ENCODE assay signal across 22 cellular contexts in the genomic region with DNA sequence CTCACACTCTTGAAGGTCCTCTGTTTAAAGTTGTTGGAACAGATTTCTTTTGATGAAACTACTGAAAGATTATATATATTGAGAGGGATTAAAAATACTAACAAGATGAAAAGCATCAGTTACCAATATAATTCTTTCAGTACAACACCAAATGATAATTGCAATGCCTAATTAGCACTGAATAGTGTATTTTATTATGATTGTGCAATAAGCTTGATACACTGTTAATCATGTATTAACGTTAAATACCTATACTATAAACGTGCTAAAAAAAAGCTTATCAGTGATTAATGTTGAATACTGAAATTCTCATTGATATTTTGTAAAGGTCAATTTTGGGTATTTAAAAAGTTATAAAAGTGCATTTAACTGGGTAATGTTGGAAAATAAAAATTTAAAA.
DNase-seq lines count a peak whose midpoint lies in the region; ATAC-seq, FAIRE-seq and TF ChIP-seq lines count a peak whose summit lies in the region.
"Had no signal": no experiment of that assay in that cellular context is flagged by ENCODE, and none has a peak within 500 bp of the region (broad histone marks: within the 10 kb centered on the region; RNA-seq: fewer than 3 reads in every experiment).

No MANE protein-coding gene starts in this region.

- H3K27ac ChIP-seq in HepG2 (ENCODE audit: extremely low read length, insufficient read depth, low read length) = no peak overlapping the region
- no peak overlapping the region for H3K27ac ChIP-seq in right lobe of liver
- no peak overlapping the region for H3K27ac ChIP-seq in IMR-90 (ENCODE audit: insufficient read depth, low read length)
- no peak overlapping the region for H3K27ac ChIP-seq in H1 (ENCODE audit: low read depth, low read length)
- H3K27ac ChIP-seq: BLaER1 had no signal

- no peak overlapping the region for H2AFZ ChIP-seq in HepG2 (ENCODE audit: low read length)
- H2AFZ ChIP-seq in IMR-90 (replicated peaks; ENCODE audit: low read length, poor library complexity) = no peak overlapping the region
- H2AFZ ChIP-seq in H1 (ENCODE audit: low read length) = no peak overlapping the region

- H3K18ac ChIP-seq in IMR-90 (ENCODE audit: low read depth, low read length) = no peak overlapping the region
- no peak overlapping the region for H3K18ac ChIP-seq in H1 (ENCODE audit: extremely low read depth, low read length)

- no peaks in the 10 kb centered on the region for H3K9me3 ChIP-seq in HepG2 (ENCODE audit: low read length)
- H3K9me3 ChIP-seq in right lobe of liver = no peaks in the 10 kb centered on the region
- H3K9me3 ChIP-seq in IMR-90 (ENCODE audit: control insufficient read depth, insufficient read depth, low read length) = no peaks in the 10 kb centered on the region
- H3K9me3 ChIP-seq in H1 (ENCODE audit: insufficient read depth in 2 of 2, low read depth in 1 of 2, low read length in 1 of 2) = no peaks in the 10 kb centered on the region
- H3K9me3 ChIP-seq: BLaER1 had no signal

- H3K4ac ChIP-seq in IMR-90 (ENCODE audit: low read depth, low read length) (no peak overlapping the region), H1 (replicated peaks; ENCODE audit: insufficient read length, low read depth, low read length) (no peak overlapping the region)

- H3K23me2 ChIP-seq in H1 (ENCODE audit: low read depth, low read length) = no peaks in the 10 kb centered on the region

- no peak overlapping the region for H3K56ac ChIP-seq in IMR-90 (ENCODE audit: extremely low read depth, insufficient read depth, low read length)
- H3K56ac ChIP-seq in H1 (replicated peaks; ENCODE audit: insufficient read length, low read depth, low read length) = no peak overlapping the region

- no peak for DNase-seq in HepG2 (ENCODE audit: low spot score)
- DNase-seq in right lobe of liver = no peak
- DNase-seq in IMR-90 = no peak
- DNase-seq in H1 (ENCODE audit: low read depth in 1 of 2, low spot score in 2 of 2) = no peak
- no peak for DNase-seq in effector CD4-positive, alpha-beta T cell
- DNase-seq in COLO668 (lab: John Stamatoyannopoulos, UW; ENCODE audit: unreplicated experiment) = no peak
- DNase-seq: 8988T; Calu3; CD4-positive, alpha-beta memory T cell; DMS 273 treated with DMSO at 0.1 percent for 48 hours; DMS53; DND-41; EL; HCEC 1CT; Karpas-422; KBM-7 had no signal

- H2BK12ac ChIP-seq in H1 (ENCODE audit: low read depth, low read length) = no peak overlapping the region

- H4K5ac ChIP-seq in IMR-90 (ENCODE audit: low read depth, low read length) (no peak overlapping the region), H1 (ENCODE audit: insufficient read length, low read depth, low read length) (peak overlapping the region; percentile 98)

- H3K14ac ChIP-seq in IMR-90 (replicated peaks; ENCODE audit: low read depth, low read length) (no peak overlapping the region), H1 (ENCODE audit: insufficient read length) (no peak overlapping the region)

- in situ Hi-C loops in HepG2 (cut with HindIII; ENCODE audit: extremely low pct_ligation_motif_present, low pct_unique_long_range_greater_than_20kb) = no loop called here
- in situ Hi-C loops in IMR-90 (cut with MboI; ENCODE audit: low sequenced_read_pairs) = no loop called here

- no peak overlapping the region for H3K4me2 ChIP-seq in HepG2 (ENCODE audit: low read depth, low read length)
- no peak overlapping the region for H3K4me2 ChIP-seq in IMR-90 (ENCODE audit: low read depth, low read length)
- H3K4me2 ChIP-seq in H1 (ENCODE audit: insufficient read depth in 1 of 2, low read depth in 2 of 2, low read length in 2 of 2) = no peak overlapping the region
- H3K4me2 ChIP-seq: BLaER1 had no signal

- H3K79me1 ChIP-seq in IMR-90 (ENCODE audit: low read depth in 1 of 2, low read length in 2 of 2) (no peaks in the 10 kb centered on the region; a peak in 1 of 4 replicates), H1 (ENCODE audit: low read depth, low read length) (no peaks in the 10 kb centered on the region)

- H4K20me1 ChIP-seq in HepG2 (ENCODE audit: insufficient read depth, low read length) (no peaks in the 10 kb centered on the region), IMR-90 (ENCODE audit: insufficient read depth, low read length) (no peaks in the 10 kb centered on the region), H1 (replicated peaks in 1 of 2; ENCODE audit: control insufficient read depth in 1 of 2, insufficient read depth in 2 of 2, low read length in 2 of 2) (no peaks in the 10 kb centered on the region)
- H4K20me1 ChIP-seq: BLaER1 had no signal

- no peak for TF ChIP-seq RAD21 in HepG2 (CRISPR knock-in tag; IDR thresholded peaks at IDR 0.05)
- no peak for TF ChIP-seq RAD21 in IMR-90 (IDR thresholded peaks at IDR 0.05; ENCODE audit: low read length)
- TF ChIP-seq RAD21 in H1 (IDR thresholded peaks at IDR 0.05 in 1 of 2, conservative IDR thresholded peaks at IDR 0.05 in 1 of 2; ENCODE audit: low read depth in 2 of 2, low read length in 2 of 2) = no peak

- BruUV-seq in HepG2 (replicated peaks; lab: Mats Ljungman, UMichigan) (no TSS peak), IMR-90 (replicated peaks; lab: Mats Ljungman, UMichigan) (no TSS peak)

- no peak for TF ChIP-seq EP300 in HepG2 (IDR thresholded peaks at IDR 0.05; ENCODE audit: low read depth in 2 of 2, low read length in 2 of 2)
- TF ChIP-seq EP300 in HepG2 (CRISPR knock-in tag; IDR thresholded peaks at IDR 0.05; ENCODE audit: borderline replicate concordance) = no peak
- no peak for TF ChIP-seq EP300 in H1 (IDR thresholded peaks at IDR 0.05; ENCODE audit: borderline replicate concordance in 1 of 2, low read depth in 2 of 2, low read length in 2 of 2)

- H3K9me1 ChIP-seq in IMR-90 (ENCODE audit: insufficient read depth, low read length) = no peaks in the 10 kb centered on the region

- no peaks in the 10 kb centered on the region for H3K36me3 ChIP-seq in HepG2 (replicated peaks in 1 of 2; ENCODE audit: control insufficient read depth in 1 of 2, insufficient read depth in 2 of 2, low read length in 2 of 2)
- H3K36me3 ChIP-seq in right lobe of liver = no peaks in the 10 kb centered on the region
- no peaks in the 10 kb centered on the region for H3K36me3 ChIP-seq in IMR-90 (ENCODE audit: control insufficient read depth, insufficient read depth, low read length)
- H3K36me3 ChIP-seq in H1 (ENCODE audit: control insufficient read depth in 2 of 4, insufficient read depth in 4 of 4, low read length in 3 of 4) = no peaks in the 10 kb centered on the region
- H3K36me3 ChIP-seq: BLaER1 had no signal

- H2BK15ac ChIP-seq in IMR-90 (ENCODE audit: low read depth, low read length) = no peak overlapping the region
- H2BK15ac ChIP-seq in H1 (ENCODE audit: low read length) = no peak overlapping the region

- POLR2A ChIA-PET in HepG2 (lab: Yijun Ruan, JAX) (no interaction called here), IMR-90 (lab: Charles Lee; ENCODE audit: unreplicated experiment) (no interaction called here), H1 (lab: Charles Lee; ENCODE audit: partially characterized antibody) (no interaction called here)

- H2BK120ac ChIP-seq in IMR-90 (ENCODE audit: low read depth, low read length) = no peak overlapping the region
- H2BK120ac ChIP-seq in H1 (replicated peaks; ENCODE audit: low read depth, low read length) = no peak overlapping the region

- intact Hi-C loops in HepG2 (cut with micrococcal nuclease; ENCODE audit: unreplicated experiment) (loop anchor here (10.0 kb wide), 1 partner anchor 406 kb away; no protein-coding TSS in a partner anchor), right lobe of liver (cut with DNase I) (no loop called here), IMR-90 (cut with micrococcal nuclease) (loop anchor here (10.0 kb wide), 1 partner anchor 174 kb away; no protein-coding TSS in a partner anchor)

- TF ChIP-seq POLR2A in HepG2 (IDR thresholded peaks at IDR 0.05; ENCODE audit: insufficient read depth in 1 of 2, low read depth in 2 of 2, low read length in 2 of 2) = no peak
- no peak for TF ChIP-seq POLR2A in right lobe of liver (IDR thresholded peaks at IDR 0.05)
- no peak for TF ChIP-seq POLR2A in IMR-90 (IDR thresholded peaks at IDR 0.05; ENCODE audit: low read depth, low read length)
- TF ChIP-seq POLR2A in H1 (IDR thresholded peaks at IDR 0.05; ENCODE audit: control extremely low read depth in 1 of 2, low read depth in 2 of 2, low read length in 2 of 2) = no peak

- WGBS in HepG2 (ENCODE audit: low lambda C conversion rate) = 99% methylated on average over 2 of the region's 2 CpGs
- 26% methylated on average over 2 of the region's 2 CpGs for WGBS in right lobe of liver (ENCODE audit: insufficient coverage, low coverage, low lambda C conversion rate, missing lambda C conversion rate)
- WGBS in IMR-90 (ENCODE audit: extremely low coverage in 2 of 2, insufficient read length in 1 of 2), 2 experiments = no CpG with 5 or more reads among the region's 2 CpGs
- WGBS in H1 (ENCODE audit: extremely low coverage in 1 of 2, insufficient coverage in 1 of 2, insufficient read length in 1 of 2, insufficient replicate concordance in 2 of 2, low coverage in 1 of 2, low lambda C conversion rate in 2 of 2, missing lambda C conversion rate in 1 of 2), 2 experiments = 82% methylated on average over 2 of the region's 2 CpGs; no CpG with 5 or more reads in 1 of the 2 experiments

- H2AK9ac ChIP-seq in IMR-90 (replicated peaks; ENCODE audit: low read depth, low read length, poor library complexity) = no peak overlapping the region

- H3K27me3 ChIP-seq in HepG2 (ENCODE audit: control insufficient read depth in 1 of 2, insufficient read depth in 2 of 2, low read length in 2 of 2) = no peaks in the 10 kb centered on the region
- no peaks in the 10 kb centered on the region for H3K27me3 ChIP-seq in right lobe of liver
- no peaks in the 10 kb centered on the region for H3K27me3 ChIP-seq in IMR-90 (ENCODE audit: control insufficient read depth, insufficient read depth, low read length)
- H3K27me3 ChIP-seq in H1 (replicated peaks in 1 of 4; ENCODE audit: control insufficient read depth in 3 of 4, extremely low read depth in 1 of 4, insufficient read depth in 3 of 4, low read length in 3 of 4) = no peaks in the 10 kb centered on the region
- H3K27me3 ChIP-seq: BLaER1 had no signal

- H4K8ac ChIP-seq in IMR-90 (ENCODE audit: low read depth in 2 of 2, low read length in 2 of 2) (no peak overlapping the region), H1 (ENCODE audit: extremely low read depth, insufficient read depth, low read length) (no peak overlapping the region)

- no peak for FAIRE-seq in HepG2 (lab: Jason Lieb, UNC)
- FAIRE-seq in H1 (lab: Jason Lieb, UNC) = no peak
- FAIRE-seq: GM12891, GM18507, HTR-8/SVneo had no signal

- H4K91ac ChIP-seq in IMR-90 (ENCODE audit: insufficient read depth, low read depth, low read length) = no peak overlapping the region
- H4K91ac ChIP-seq in H1 (replicated peaks; ENCODE audit: insufficient read length, low read length) = no peak overlapping the region

- H2BK5ac ChIP-seq in IMR-90 (ENCODE audit: low read depth, low read length, poor library complexity, severe bottlenecking) = no peak overlapping the region
- no peak overlapping the region for H2BK5ac ChIP-seq in H1 (ENCODE audit: low read depth, low read length)

- H3K4me3 ChIP-seq in HepG2 (replicated peaks in 1 of 3; ENCODE audit: insufficient read depth in 1 of 3, low read depth in 2 of 3, low read length in 3 of 3) = no peak overlapping the region
- H3K4me3 ChIP-seq in right lobe of liver = no peak overlapping the region
- no peak overlapping the region for H3K4me3 ChIP-seq in IMR-90 (ENCODE audit: insufficient read depth, low read depth, low read length)
- no peak overlapping the region for H3K4me3 ChIP-seq in H1 (ENCODE audit: extremely low read depth in 1 of 4, insufficient read depth in 2 of 4, low read depth in 3 of 4, low read length in 4 of 4)
- H3K4me3 ChIP-seq: BLaER1 had no signal

- H3K4me1 ChIP-seq in HepG2 (ENCODE audit: insufficient read depth, low read length) (peaks cover 45% of the 10 kb centered on the region), right lobe of liver (peaks cover 0 to 41% (median 12%) of the 10 kb centered on the region in 4 donors), IMR-90 (ENCODE audit: control insufficient read depth, insufficient read depth, low read length) (peaks cover 2% of the 10 kb centered on the region; the same call in 1 of the 2 replicates), H1 (replicated peaks in 1 of 4; ENCODE audit: control insufficient read depth in 3 of 4, insufficient read depth in 4 of 4, low read length in 3 of 4) (peaks cover 0 to 14% (median 4%) of the 10 kb centered on the region in 4 experiments; a peak in 3 of 7 replicates)
- H3K4me1 ChIP-seq: BLaER1 had no signal

- TF ChIP-seq CTCF in HepG2 (CRISPR knock-in tag; IDR thresholded peaks at IDR 0.05) (no peak), right lobe of liver (IDR thresholded peaks at IDR 0.05) (no peak), IMR-90 (conservative IDR thresholded peaks at IDR 0.05; ENCODE audit: low read depth, low read length) (no peak), H1 (IDR thresholded peaks at IDR 0.05; ENCODE audit: control extremely low read depth in 1 of 3, insufficient read depth in 1 of 3, low read depth in 1 of 3, low read length in 3 of 3) (no peak)

- H3K23ac ChIP-seq in IMR-90 (ENCODE audit: low read depth, low read length) (no peak overlapping the region), H1 (ENCODE audit: insufficient read length) (no peak overlapping the region)

- dilution Hi-C loops in IMR-90 (cut with HindIII; ENCODE audit: low sequenced_read_pairs, unreplicated experiment) = no loop called here

- H3K9ac ChIP-seq in HepG2 (ENCODE audit: insufficient read depth, low read depth, low read length) (no peak overlapping the region), IMR-90 (ENCODE audit: low read depth, low read length) (no peak overlapping the region), H1 (replicated peaks in 1 of 4; ENCODE audit: extremely low read depth in 1 of 4, low read depth in 3 of 4, low read length in 3 of 4) (no peak overlapping the region)
- H3K9ac ChIP-seq: BLaER1 had no signal

- no peaks in the 10 kb centered on the region for H3K79me2 ChIP-seq in HepG2 (ENCODE audit: insufficient read depth, low read length)
- no peaks in the 10 kb centered on the region for H3K79me2 ChIP-seq in H1 (ENCODE audit: control insufficient read depth in 1 of 2, insufficient read depth in 2 of 2, low read length in 2 of 2)

- CTCF ChIA-PET in HepG2 (lab: Yijun Ruan, JAX; ENCODE audit: low intra/inter-chr PET ratio, low total read pairs) (no interaction called here), IMR-90 (lab: Yijun Ruan, JAX) (no interaction called here), H1 (lab: Charles Lee; ENCODE audit: partially characterized antibody) (no interaction called here)

- H2AK5ac ChIP-seq in IMR-90 (ENCODE audit: low read depth, low read length) = no peak overlapping the region
- H2AK5ac ChIP-seq in H1 (ENCODE audit: low read depth, low read length) = no peak overlapping the region

- H2BK20ac ChIP-seq in IMR-90 (ENCODE audit: low read depth, low read length) (no peak overlapping the region), H1 (ENCODE audit: low read length) (no peak overlapping the region)

- ATAC-seq in HepG2 = no peak
- no peak for ATAC-seq in right lobe of liver
- ATAC-seq in IMR-90 (ENCODE audit: low read depth) = no peak
- no peak for ATAC-seq in GM21515 (IDR thresholded peaks at IDR 0.05; ENCODE audit: unreplicated experiment)
- ATAC-seq in HG02840 (IDR thresholded peaks at IDR 0.05; ENCODE audit: low FRiP score, unreplicated experiment) = no peak

Comparison
In these comparisons a context has a peak if more than half of its experiments do, and no peak if none do; other contexts are left out.
1. intact Hi-C loops: an anchor here in HepG2 (10.0 kb wide) and IMR-90 (10.0 kb wide); none called in right lobe of liver.